In the genomic region with DNA sequence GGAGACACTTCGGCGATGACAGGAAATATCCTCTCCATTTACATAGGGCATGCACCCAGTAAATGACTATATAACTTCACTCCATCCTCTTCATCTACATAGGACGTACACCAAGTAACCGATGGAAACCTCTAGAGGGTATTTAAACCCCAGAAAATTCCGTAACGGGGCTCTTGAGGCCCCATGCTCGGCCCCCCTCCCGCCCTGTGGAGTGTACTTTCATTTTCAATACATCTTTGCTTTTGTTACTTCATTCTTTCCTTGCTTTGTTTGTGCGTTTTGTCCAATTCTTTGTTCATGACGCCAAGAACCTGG, we compare ENCODE assay signal across 8 cellular contexts. TPM values are rescaled to one million over a fixed set of nuclear protein-coding genes. Genes with fewer than 3 reads are reported as not detected.
DNase-seq lines count a peak whose midpoint lies in the region; ATAC-seq and TF ChIP-seq lines count a peak whose summit lies in the region.

No MANE protein-coding gene starts in this region.

- H3K4me1 ChIP-seq in adipocyte (ENCODE audit: control insufficient read depth, insufficient read depth, low read length) (peaks cover 15% of the 10 kb centered on the region), testis (peaks cover 3% of the 10 kb centered on the region)

- no peaks in the 10 kb centered on the region for H3K36me3 ChIP-seq in adipocyte (ENCODE audit: control insufficient read depth, insufficient read depth, low read length, severe bottlenecking)
- H3K36me3 ChIP-seq in testis (ENCODE audit: low read depth, missing control alignments): no peaks in the 10 kb centered on the region

- H3K27ac ChIP-seq in testis: peak overlapping the region; percentile 74 to 85

- H3K9me3 Mint-ChIP-seq in T-helper 1 cell treated with Interleukin-12 subunit alpha and Interleukin-12 subunit beta and Interleukin-4 antibody, amounts not matched to agents 30 μg/mL and 1 μg/mL, for 36 hours: no peaks in the 10 kb centered on the region

- H3K4me3 ChIP-seq in adipocyte (ENCODE audit: low read length) (peak overlapping the region; percentile 87), testis (peak overlapping the region; percentile 47 to 53)

- peak overlapping the region; percentile 89 for H3K4me3 Mint-ChIP-seq in T-helper 1 cell treated with Interleukin-12 subunit alpha and Interleukin-12 subunit beta and Interleukin-4 antibody, amounts not matched to agents 30 μg/mL and 1 μg/mL, for 36 hours

- H3K9me3 ChIP-seq in adipocyte (ENCODE audit: control insufficient read depth, low read length) (no peaks in the 10 kb centered on the region), testis (no peaks in the 10 kb centered on the region)

- DNase-seq in T-helper 1 cell: no peak
- no peak for DNase-seq in adipocyte (ENCODE audit: low read depth)
- DNase-seq in left lobe of liver (ENCODE audit: low spot score): no peak
- no peak for DNase-seq in testis
- DNase-seq in posterior cingulate gyrus: no peak
- DNase-seq in GM03348 (ENCODE audit: low spot score): no peak
- no peak for DNase-seq in activated CD4-positive, CD25-positive, alpha-beta regulatory T cell treated with anti-CD3 and anti-CD28 coated beads, Interleukin-2, amount 50 U/mL, for 72 hours

- peaks cover 14% of the 10 kb centered on the region for H3K4me1 Mint-ChIP-seq in T-helper 1 cell treated with Interleukin-12 subunit alpha and Interleukin-12 subunit beta and Interleukin-4 antibody, amounts not matched to agents 30 μg/mL and 1 μg/mL, for 36 hours (ENCODE audit: low read depth)

- no peaks in the 10 kb centered on the region for H3K36me3 Mint-ChIP-seq in T-helper 1 cell treated with Interleukin-12 subunit alpha and Interleukin-12 subunit beta and Interleukin-4 antibody, amounts not matched to agents 30 μg/mL and 1 μg/mL, for 36 hours (ENCODE audit: low read depth)

- TF ChIP-seq CTCF in testis (IDR thresholded peaks at IDR 0.05): no peak

- ATAC-seq in left lobe of liver: peak; percentile 45

- H3K27me3 ChIP-seq in adipocyte (replicated peaks; ENCODE audit: control insufficient read depth, insufficient read depth, low read length) (no peaks in the 10 kb centered on the region), testis (no peaks in the 10 kb centered on the region)

- intact Hi-C loops in testis (cut with DNase I; ENCODE audit: low total_unique reads): no loop called here
- intact Hi-C loops in posterior cingulate gyrus (cut with DNase I): loop anchor here (1.0 kb wide), 1 partner anchor 16 kb away; no protein-coding TSS in a partner anchor

- WGBS in testis, 2 donors: 12 to 28% methylated on average over 10 of the region's 10 CpGs

- peaks cover 62% of the 10 kb centered on the region for H3K27me3 Mint-ChIP-seq in T-helper 1 cell treated with Interleukin-12 subunit alpha and Interleukin-12 subunit beta and Interleukin-4 antibody, amounts not matched to agents 30 μg/mL and 1 μg/mL, for 36 hours (ENCODE audit: low read depth)

- peak overlapping the region; percentile 88 for H3K9ac ChIP-seq in adipocyte (ENCODE audit: low read length)

- no peak for TF ChIP-seq POLR2A in testis (IDR thresholded peaks at IDR 0.05)

- no peak overlapping the region for H3K27ac Mint-ChIP-seq in T-helper 1 cell treated with Interleukin-12 subunit alpha and Interleukin-12 subunit beta and Interleukin-4 antibody, amounts not matched to agents 30 μg/mL and 1 μg/mL, for 36 hours

RNA-seq across cellular contexts. Expression of a gene that starts 7.5 kb away (rescaled TPM):
- total RNA-seq in left lobe of liver: 0.88 TPM
- total RNA-seq in testis: 10 to 100 TPM; 14.8 to 17.8 TPM
- polyA plus RNA-seq in testis (ENCODE audit: insufficient read depth, low read depth, low replicate concordance): 7.8 TPM

RNA-seq across cellular contexts. Expression of a gene that starts 47.7 kb away (rescaled TPM):
- total RNA-seq in left lobe of liver: 285 TPM
- total RNA-seq in testis: 10 to 100 TPM; 46.1 to 55.9 TPM
- 27.1 TPM for polyA plus RNA-seq in testis (ENCODE audit: insufficient read depth, low read depth, low replicate concordance)
